12 cellular contexts compared by ENCODE assay signal in the genomic region with DNA sequence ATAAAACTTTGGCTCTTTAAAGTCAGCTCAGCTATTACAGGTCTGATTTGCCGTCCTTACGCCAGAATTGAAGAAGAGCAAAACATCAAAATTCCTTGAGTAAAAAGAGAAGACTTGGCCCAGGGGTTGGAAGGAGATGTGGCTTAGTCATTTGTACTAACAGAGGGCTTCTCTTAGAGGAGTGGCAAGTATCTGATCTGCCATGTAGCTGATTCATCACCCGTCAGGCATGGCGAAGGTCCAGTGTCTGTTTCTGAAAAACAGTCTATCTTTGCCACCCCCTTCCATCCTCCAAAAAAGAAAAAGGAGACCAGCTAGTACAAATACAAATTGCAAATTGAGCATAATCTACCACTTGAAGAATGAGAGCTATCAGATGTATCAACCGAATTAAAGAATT.
DNase-seq lines count a peak whose midpoint lies in the region; ATAC-seq and TF ChIP-seq lines count a peak whose summit lies in the region.
"Had no signal": no experiment of that assay in that cellular context is flagged by ENCODE, and none has a peak within 500 bp of the region (broad histone marks: within the 10 kb centered on the region; RNA-seq: fewer than 3 reads in every experiment).

No MANE protein-coding gene starts in this region.

- DNase-seq in HCEC 1CT (peak; percentile 85), cardiac fibroblast (ENCODE audit: low read depth in 2 of 2) (peak; percentile 71 to 87), left lung (no peak), Kasumi-1 (lab: John Stamatoyannopoulos, UW) (no peak), NCI-H2081 treated with DMSO at 0.1 percent for 48 hours (lab: John Stamatoyannopoulos, UW) (no peak)
- DNase-seq: activated T-cell treated with anti-CD3 and anti-CD28 coated beads, Interleukin-2, amount 50 U/mL, for 1 hour; effector CD8-positive, alpha-beta T cell; NCI-H524; T-helper 1 cell had no signal

- ATAC-seq in left lung, result peak; percentile 30
- ATAC-seq in GM19324 (IDR thresholded peaks at IDR 0.05; ENCODE audit: low FRiP score, unreplicated experiment), result no peak
- no peak for ATAC-seq in HG03025 (IDR thresholded peaks at IDR 0.05; ENCODE audit: low FRiP score, unreplicated experiment)

- intact Hi-C loops in left lung (cut with DNase I), result no loop called here

- H3K79me2 ChIP-seq in ACC112 (ENCODE audit: control insufficient read depth, insufficient read depth, low read length, unreplicated experiment), result peaks cover 23% of the 10 kb centered on the region

- TF ChIP-seq CTCF in cardiac fibroblast (IDR thresholded peaks at IDR 0.05; ENCODE audit: low read depth, low read length), result no peak
- TF ChIP-seq CTCF in left lung (IDR thresholded peaks at IDR 0.05), result no peak

- H3K36me3 ChIP-seq in ACC112 (ENCODE audit: insufficient read depth, low read length) (peaks cover 31% of the 10 kb centered on the region), left lung (peaks cover 0 to 60% of the 10 kb centered on the region in 2 donors)

- H3K4me3 ChIP-seq in ACC112 (ENCODE audit: low read depth, low read length) (no peak overlapping the region; the same call in 1 of the 2 replicates), cardiac fibroblast (replicated peaks in 1 of 2; ENCODE audit: low read depth in 2 of 2, low read length in 2 of 2) (no peak overlapping the region), left lung (no peak overlapping the region)

- peak overlapping the region; percentile 10 for H2AFZ ChIP-seq in ACC112 (ENCODE audit: low read length, unreplicated experiment)

- H3K4me1 ChIP-seq in ACC112 (ENCODE audit: control insufficient read depth, insufficient read depth, low read length, unreplicated experiment), result peaks cover 25% of the 10 kb centered on the region
- H3K4me1 ChIP-seq in left lung, result peaks cover 0 to 7% of the 10 kb centered on the region in 2 donors

- H3K27me3 ChIP-seq in ACC112 (ENCODE audit: insufficient read depth, low read length) (no peaks in the 10 kb centered on the region), left lung (no peaks in the 10 kb centered on the region)

- no peaks in the 10 kb centered on the region for H3K9me3 ChIP-seq in left lung

- H3K27ac ChIP-seq in ACC112 (ENCODE audit: low read depth, low read length), result peak overlapping the region; percentile 73
- H3K27ac ChIP-seq in left lung, result no peak overlapping the region

Comparison
In these comparisons a context has a peak if more than half of its experiments do, and no peak if none do; other contexts are left out.
1. DNase-seq: peak in HCEC 1CT (single experiment) and cardiac fibroblast (2 of 2); none in left lung (0 of 2), Kasumi-1 (0 of 2) and NCI-H2081 treated with DMSO at 0.1 percent for 48 hours (single experiment).